In genomic region chr5:177404641-177405134, GRCh38 we compare ENCODE assay signal across 1 cellular context.
TF ChIP-seq lines count a peak whose summit lies in the region.

No MANE protein-coding gene starts in this region.

TF ChIP-seq in IMR-90, 13 proteins besides CTCF, POLR2A, EP300 and RAD21 (continued from another document):
- TF ChIP-seq USF2 (IDR thresholded peaks at IDR 0.05; ENCODE audit: low read depth, low read length) (no peak), BHLHE40 (IDR thresholded peaks at IDR 0.05; ENCODE audit: low read depth, low read length) (no peak), NFE2L2 (IDR thresholded peaks at IDR 0.05; ENCODE audit: low read depth, low read length) (no peak), CEBPB (IDR thresholded peaks at IDR 0.05; ENCODE audit: low read depth, low read length) (no peak)
